Comparison of ENCODE assay signal across 1 cellular context in the genomic region with DNA sequence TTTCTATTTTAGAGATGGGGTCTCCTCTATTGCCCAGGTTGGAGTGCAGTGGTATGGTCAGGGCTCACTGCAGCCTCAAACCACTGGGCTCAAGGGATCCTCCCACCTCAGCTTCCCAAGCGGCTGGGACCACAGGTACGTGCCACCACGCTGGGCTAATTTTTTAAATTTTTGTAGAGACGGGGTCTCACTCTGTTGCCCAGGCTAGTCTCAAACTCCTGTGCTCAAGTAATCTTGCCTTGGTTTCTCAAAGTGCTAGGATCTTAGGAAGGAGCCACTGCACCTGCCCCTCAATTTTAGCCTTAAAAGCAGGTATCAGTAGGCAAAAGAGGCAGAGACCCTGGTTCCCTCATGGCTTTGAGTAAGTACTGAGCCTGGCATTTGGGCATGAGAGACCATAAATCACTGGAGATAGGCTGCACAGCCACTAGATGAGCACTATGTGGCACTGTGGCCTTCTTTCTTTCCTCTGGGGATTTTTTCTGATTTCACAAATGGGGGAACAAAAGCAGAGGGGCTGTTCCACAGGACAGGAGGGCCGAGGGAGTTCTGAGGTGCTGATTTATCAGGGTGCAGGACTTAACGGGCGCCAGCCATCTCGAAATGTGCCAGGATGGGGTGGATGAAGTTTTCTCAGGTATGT.
TF ChIP-seq lines count a peak whose summit lies in the region.

No MANE protein-coding gene starts in this region.

TF ChIP-seq in K562, 482 proteins besides CTCF, POLR2A, EP300 and RAD21 (continued from another document):
- TF ChIP-seq E2F6 (IDR thresholded peaks at IDR 0.05; ENCODE audit: borderline replicate concordance in 1 of 2, extremely low read depth in 1 of 2, insufficient read depth in 1 of 2, insufficient read length in 1 of 2, low read depth in 1 of 2, low read length in 1 of 2, poor library complexity in 1 of 2, severe bottlenecking in 1 of 2) (no peak), ZNF431 (CRISPR knock-in tag; IDR thresholded peaks at IDR 0.05) (no peak), ZNF121 (CRISPR knock-in tag; conservative IDR thresholded peaks at IDR 0.05) (0 out of 2 replicates have a peak, but pooled peaks have one; percentile 7), ZNF384 (IDR thresholded peaks at IDR 0.05; ENCODE audit: low read depth, low read length) (0 out of 2 replicates have a peak, but pooled peaks have one; percentile 41), MCM5 (IDR thresholded peaks at IDR 0.05; ENCODE audit: low read depth) (no peak), PKNOX1 (IDR thresholded peaks at IDR 0.05) (peak; percentile 83), FOXP1 (CRISPR knock-in tag; IDR thresholded peaks at IDR 0.05) (no peak), NUFIP1 (IDR thresholded peaks at IDR 0.05; ENCODE audit: partially characterized antibody) (no peak), ZNF77 (CRISPR knock-in tag; IDR thresholded peaks at IDR 0.05) (no peak), SREBF1 (IDR thresholded peaks at IDR 0.05; ENCODE audit: borderline replicate concordance, low read depth, low read length) (no peak), U2AF2 (optimal IDR thresholded peaks at IDR 0.05; ENCODE audit: low read depth, low read length) (no peak), ZMIZ1 (IDR thresholded peaks at IDR 0.05; ENCODE audit: low read depth in 2 of 2, low read length in 2 of 2) (no peak), SMC3 (conservative IDR thresholded peaks at IDR 0.05; ENCODE audit: insufficient read depth, low read depth, low read length) (peak; percentile 37; the same call in 1 of the 2 replicates), YY1 (IDR thresholded peaks at IDR 0.05; ENCODE audit: borderline replicate concordance in 1 of 3, control insufficient read depth in 1 of 3, extremely low read depth in 1 of 3, insufficient read depth in 3 of 3, insufficient read length in 1 of 3, insufficient replicate concordance in 2 of 3, low read depth in 1 of 3, low read length in 2 of 3) (no peak), DACH1 (IDR thresholded peaks at IDR 0.05; ENCODE audit: partially characterized antibody) (no peak), RBBP5 (IDR thresholded peaks at IDR 0.05; ENCODE audit: borderline replicate concordance, insufficient read depth, low read length, poor library complexity, severe bottlenecking) (no peak)
- TF ChIP-seq, protein P1, sequence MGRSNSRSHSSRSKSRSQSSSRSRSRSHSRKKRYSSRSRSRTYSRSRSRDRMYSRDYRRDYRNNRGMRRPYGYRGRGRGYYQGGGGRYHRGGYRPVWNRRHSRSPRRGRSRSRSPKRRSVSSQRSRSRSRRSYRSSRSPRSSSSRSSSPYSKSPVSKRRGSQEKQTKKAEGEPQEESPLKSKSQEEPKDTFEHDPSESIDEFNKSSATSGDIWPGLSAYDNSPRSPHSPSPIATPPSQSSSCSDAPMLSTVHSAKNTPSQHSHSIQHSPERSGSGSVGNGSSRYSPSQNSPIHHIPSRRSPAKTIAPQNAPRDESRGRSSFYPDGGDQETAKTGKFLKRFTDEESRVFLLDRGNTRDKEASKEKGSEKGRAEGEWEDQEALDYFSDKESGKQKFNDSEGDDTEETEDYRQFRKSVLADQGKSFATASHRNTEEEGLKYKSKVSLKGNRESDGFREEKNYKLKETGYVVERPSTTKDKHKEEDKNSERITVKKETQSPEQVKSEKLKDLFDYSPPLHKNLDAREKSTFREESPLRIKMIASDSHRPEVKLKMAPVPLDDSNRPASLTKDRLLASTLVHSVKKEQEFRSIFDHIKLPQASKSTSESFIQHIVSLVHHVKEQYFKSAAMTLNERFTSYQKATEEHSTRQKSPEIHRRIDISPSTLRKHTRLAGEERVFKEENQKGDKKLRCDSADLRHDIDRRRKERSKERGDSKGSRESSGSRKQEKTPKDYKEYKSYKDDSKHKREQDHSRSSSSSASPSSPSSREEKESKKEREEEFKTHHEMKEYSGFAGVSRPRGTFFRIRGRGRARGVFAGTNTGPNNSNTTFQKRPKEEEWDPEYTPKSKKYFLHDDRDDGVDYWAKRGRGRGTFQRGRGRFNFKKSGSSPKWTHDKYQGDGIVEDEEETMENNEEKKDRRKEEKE (IDR thresholded peaks at IDR 0.05; ENCODE audit: borderline replicate concordance in 1 of 2, control insufficient read depth in 1 of 2, low read depth in 2 of 2, low read length in 1 of 2) = no peak
- TF ChIP-seq, protein P2, sequence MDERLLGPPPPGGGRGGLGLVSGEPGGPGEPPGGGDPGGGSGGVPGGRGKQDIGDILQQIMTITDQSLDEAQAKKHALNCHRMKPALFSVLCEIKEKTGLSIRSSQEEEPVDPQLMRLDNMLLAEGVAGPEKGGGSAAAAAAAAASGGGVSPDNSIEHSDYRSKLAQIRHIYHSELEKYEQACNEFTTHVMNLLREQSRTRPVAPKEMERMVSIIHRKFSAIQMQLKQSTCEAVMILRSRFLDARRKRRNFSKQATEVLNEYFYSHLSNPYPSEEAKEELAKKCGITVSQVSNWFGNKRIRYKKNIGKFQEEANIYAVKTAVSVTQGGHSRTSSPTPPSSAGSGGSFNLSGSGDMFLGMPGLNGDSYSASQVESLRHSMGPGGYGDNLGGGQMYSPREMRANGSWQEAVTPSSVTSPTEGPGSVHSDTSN (CRISPR knock-in tag; IDR thresholded peaks at IDR 0.05; ENCODE audit: low read depth) = peak; percentile 45; the same call in 1 of the 2 replicates
- TF ChIP-seq, protein P2 (tag; conservative IDR thresholded peaks at IDR 0.05; ENCODE audit: low read depth) = peak; percentile 95
